25 cellular contexts compared by ENCODE assay signal in genomic region chr20:63198606-63199005, GRCh38. TPM values are rescaled to one million over a fixed set of nuclear protein-coding genes. Genes with fewer than 3 reads are reported as not detected.
"Had no signal": no experiment of that assay in that cellular context is flagged by ENCODE, and none has a peak within 500 bp of the region (broad histone marks: within the 10 kb centered on the region; RNA-seq: fewer than 3 reads in every experiment).

No MANE protein-coding gene starts in this region.

- H3K4me3 Mint-ChIP-seq: activated T-helper 1 cell treated with anti-CD3 and anti-CD28 coated beads, Interleukin-12 subunit alpha, Interleukin-12 subunit beta, Interleukin-2, Interleukin-4 antibody, amounts not matched to agents 30 ng/mL and 10 ng/mL and 1 ng/mL, durations not matched to agents 14 hours and 24 hours and 36 hours; brain; dendritic cell treated with granulocyte-macrophage colony-stimulating factor and Interleukin-4, amounts not matched to agents 40 ng/mL and 50 ng/mL, for 4 days had no signal

- H3K4me1 ChIP-seq: foreskin keratinocyte had no signal

- H3K27ac ChIP-seq: foreskin keratinocyte, left ventricle myocardium inferior, tibial artery had no signal

- H3K27me3 ChIP-seq: foreskin keratinocyte, tibial artery had no signal

- H3K27ac Mint-ChIP-seq: activated T-helper 1 cell treated with anti-CD3 and anti-CD28 coated beads, Interleukin-12 subunit alpha, Interleukin-12 subunit beta, Interleukin-2, Interleukin-4 antibody, amounts not matched to agents 30 ng/mL and 10 ng/mL and 1 ng/mL, durations not matched to agents 14 hours and 24 hours and 36 hours; dendritic cell treated with granulocyte-macrophage colony-stimulating factor and Interleukin-4, amounts not matched to agents 40 ng/mL and 50 ng/mL, for 4 days had no signal

- H3K9me3 Mint-ChIP-seq: activated naive CD4-positive, alpha-beta T cell treated with anti-CD3 and anti-CD28 coated beads, Interleukin-2, amount 50 U/mL, for 72 hours; activated T-helper 1 cell treated with anti-CD3 and anti-CD28 coated beads, Interleukin-12 subunit alpha, Interleukin-12 subunit beta, Interleukin-2, Interleukin-4 antibody, amounts not matched to agents 30 ng/mL and 10 ng/mL and 1 ng/mL, durations not matched to agents 14 hours and 24 hours and 36 hours; brain; dendritic cell treated with granulocyte-macrophage colony-stimulating factor and Interleukin-4, amounts not matched to agents 40 ng/mL and 50 ng/mL, for 4 days; naive thymus-derived CD8-positive, alpha-beta T cell had no signal

- H3K27me3 Mint-ChIP-seq: brain; dendritic cell treated with granulocyte-macrophage colony-stimulating factor and Interleukin-4, amounts not matched to agents 40 ng/mL and 50 ng/mL, for 4 days; naive thymus-derived CD8-positive, alpha-beta T cell had no signal

- H3K36me3 Mint-ChIP-seq: activated naive CD4-positive, alpha-beta T cell treated with anti-CD3 and anti-CD28 coated beads, Interleukin-2, amount 50 U/mL, for 72 hours had no signal

- ATAC-seq: activated naive CD4-positive, alpha-beta T cell treated with anti-CD3 and anti-CD28 coated beads, Interleukin-2, amount 50 U/mL, for 72 hours; foreskin keratinocyte; naive thymus-derived CD8-positive, alpha-beta T cell; right cardiac atrium; stimulated activated naive CD8-positive, alpha-beta T cell treated with anti-CD3 and anti-CD28 coated beads, Interleukin-15, Interleukin-2, amounts not matched to agents 100 U/mL and 50 U/mL, for 24 hours had no signal

- H3K4me3 ChIP-seq: left ventricle myocardium inferior, tibial artery had no signal

- H3K9me3 ChIP-seq: left ventricle myocardium inferior, tibial artery had no signal

- DNase-seq: activated CD4-positive, alpha-beta T cell treated with anti-CD3 and anti-CD28 coated beads for 4 hours; activated CD4-positive, alpha-beta T cell treated with anti-CD3 and anti-CD28 coated beads, Interleukin-2, amount 50 U/mL, for 48 hours; activated CD4-positive, CD25-positive, alpha-beta regulatory T cell; activated gamma-delta T cell; aorta; effector CD4-positive, alpha-beta T cell; erythroblast; foreskin keratinocyte; left ventricle myocardium inferior; naive thymus-derived CD8-positive, alpha-beta T cell; stimulated activated CD4-positive, alpha-beta T cell treated with anti-CD3 and anti-CD28 coated beads, Interleukin-4, amount 100 ng/mL, for 24 hours; stimulated activated naive CD8-positive, alpha-beta T cell treated with anti-CD3 and anti-CD28 coated beads, Interleukin-15, Interleukin-2, amounts not matched to agents 100 U/mL and 50 U/mL, for 24 hours; T1000; tibial artery had no signal

RNA-seq across cellular contexts. Expression of gene BIRC7, which starts 37.1 kb away (rescaled TPM):
- total RNA-seq: activated T-helper 1 cell treated with anti-CD3 and anti-CD28 coated beads, Interleukin-12 subunit alpha, Interleukin-12 subunit beta, Interleukin-2, Interleukin-4 antibody, amounts not matched to agents 30 ng/mL and 10 ng/mL and 1 ng/mL, durations not matched to agents 14 hours and 24 hours and 36 hours; aorta; foreskin keratinocyte; lung microvascular endothelial cell; naive thymus-derived CD8-positive, alpha-beta T cell; osteocyte; pulmonary artery endothelial cell; right cardiac atrium; T-helper 1 cell treated with Interleukin-12 subunit alpha and Interleukin-12 subunit beta and Interleukin-4 antibody, amounts not matched to agents 30 ng/mL and 1 ng/mL, for 36 hours had no signal

RNA-seq across cellular contexts. Expression of gene NKAIN4, which starts 55.7 kb away (rescaled TPM):
- total RNA-seq: activated naive CD4-positive, alpha-beta T cell treated with anti-CD3 and anti-CD28 coated beads, Interleukin-2, amount 50 U/mL, for 72 hours; activated T-helper 1 cell treated with anti-CD3 and anti-CD28 coated beads, Interleukin-12 subunit alpha, Interleukin-12 subunit beta, Interleukin-2, Interleukin-4 antibody, amounts not matched to agents 30 ng/mL and 10 ng/mL and 1 ng/mL, durations not matched to agents 14 hours and 24 hours and 36 hours; aorta; cardiac septum; left ventricle myocardium inferior; lung microvascular endothelial cell; naive thymus-derived CD8-positive, alpha-beta T cell; pulmonary artery endothelial cell; right cardiac atrium; subcutaneous adipose tissue; T-helper 1 cell treated with Interleukin-12 subunit alpha and Interleukin-12 subunit beta and Interleukin-4 antibody, amounts not matched to agents 30 ng/mL and 1 ng/mL, for 36 hours had no signal
